In the genomic region with DNA sequence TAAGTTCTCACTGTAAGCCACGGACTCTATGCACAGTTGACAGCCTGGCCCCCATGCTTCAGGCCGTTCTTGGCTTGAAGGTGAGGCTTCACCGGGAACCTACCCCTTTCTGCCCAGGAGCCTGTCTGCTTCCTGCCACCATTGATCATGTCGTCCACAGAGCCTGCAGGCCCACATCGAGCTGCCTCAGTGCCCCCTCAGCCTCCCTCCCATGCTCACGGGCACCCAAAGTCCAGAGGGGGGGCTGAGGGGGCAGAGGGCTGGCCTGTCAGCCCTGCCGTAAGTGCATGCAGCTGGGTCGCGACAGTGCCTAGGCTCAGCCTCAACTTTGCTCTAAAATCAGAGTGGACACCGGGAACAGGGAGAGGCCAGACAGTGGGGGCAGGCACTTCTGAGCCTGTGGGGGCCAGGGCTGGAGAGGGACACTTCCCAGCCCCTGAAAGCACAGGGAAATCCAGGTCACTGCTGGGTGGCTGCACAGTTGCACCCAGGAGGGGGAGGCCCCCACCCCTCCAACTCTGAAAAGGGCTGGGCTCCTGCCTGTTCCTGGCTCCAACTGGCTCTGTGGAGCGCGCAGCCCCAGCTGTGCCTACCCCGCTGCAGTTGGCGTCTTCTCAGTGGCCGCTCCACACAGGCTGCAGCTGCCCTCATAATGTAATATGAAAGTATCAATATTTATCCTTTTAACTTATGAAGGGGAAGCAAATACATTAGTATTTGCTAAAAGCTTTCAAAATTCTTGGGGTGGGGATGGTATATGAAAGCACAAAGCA, we compare ENCODE assay signal across 21 cellular contexts.
DNase-seq lines count a peak whose midpoint lies in the region; ATAC-seq and TF ChIP-seq lines count a peak whose summit lies in the region.
"Had no signal": no experiment of that assay in that cellular context is flagged by ENCODE, and none has a peak within 500 bp of the region (broad histone marks: within the 10 kb centered on the region; RNA-seq: fewer than 3 reads in every experiment).

No MANE protein-coding gene starts in this region.

- H2AK5ac ChIP-seq in mesenchymal stem cell (ENCODE audit: low read length, severe bottlenecking): no peak overlapping the region

- H2BK15ac ChIP-seq in mesenchymal stem cell (ENCODE audit: low read depth, poor library complexity, severe bottlenecking): peak overlapping the region; percentile 44

- no peaks in the 10 kb centered on the region for H3K79me1 ChIP-seq in mesenchymal stem cell (replicated peaks; ENCODE audit: low read length, poor library complexity, severe bottlenecking)

- no peak overlapping the region for H4K8ac ChIP-seq in mesenchymal stem cell (ENCODE audit: low read length)

- no peaks in the 10 kb centered on the region for H3F3A ChIP-seq in SK-N-SH (replicated peaks; ENCODE audit: insufficient read depth)

- peaks cover 4% of the 10 kb centered on the region; the same call in 1 of the 2 replicates for H3K9me2 ChIP-seq in SK-N-SH

- no peak overlapping the region for H3K18ac ChIP-seq in mesenchymal stem cell (ENCODE audit: low read depth in 1 of 2, low read length in 2 of 2)

- POLR2A ChIA-PET in SK-N-SH (lab: Yijun Ruan, JAX): no interaction called here

- peaks cover 0 to 1% (median 0%) of the 10 kb centered on the region in 3 donors for H3K27me3 Mint-ChIP-seq in CD14-positive monocyte (ENCODE audit: low read depth in 3 of 3)
- H3K27me3 Mint-ChIP-seq: CD4-positive, CD25-positive, alpha-beta regulatory T cell had no signal

- H4K91ac ChIP-seq in mesenchymal stem cell (ENCODE audit: low read length): no peak overlapping the region

- H2AFZ ChIP-seq in mesenchymal stem cell (ENCODE audit: low read depth, low read length): no peak overlapping the region
- H2AFZ ChIP-seq in SK-N-SH (ENCODE audit: low read depth): no peak overlapping the region
- H2AFZ ChIP-seq: PC-9 had no signal

- no peaks in the 10 kb centered on the region for H3K4me1 Mint-ChIP-seq in CD14-positive monocyte
- H3K4me1 Mint-ChIP-seq: CD4-positive, CD25-positive, alpha-beta regulatory T cell had no signal

- H3K4me1 ChIP-seq in mesenchymal stem cell (ENCODE audit: control insufficient read depth, insufficient read depth, low read depth, low read length) (no peaks in the 10 kb centered on the region), SK-N-SH (ENCODE audit: control insufficient read depth in 1 of 2, insufficient read depth in 2 of 2, low read depth in 1 of 2, low read length in 1 of 2) (no peaks in the 10 kb centered on the region)
- H3K4me1 ChIP-seq: BE2C had no signal

- no peak overlapping the region for H2BK5ac ChIP-seq in mesenchymal stem cell (ENCODE audit: low read depth, low read length, poor library complexity, severe bottlenecking)

- no peak for TF ChIP-seq RAD21 in SK-N-SH (IDR thresholded peaks at IDR 0.05; ENCODE audit: low read length)

- H3K79me2 ChIP-seq in SK-N-SH (ENCODE audit: insufficient read depth): no peaks in the 10 kb centered on the region

- intact Hi-C loops in CD14-positive monocyte (cut with micrococcal nuclease): no loop called here

- H3K4ac ChIP-seq in mesenchymal stem cell (ENCODE audit: low read depth in 1 of 2, low read length in 2 of 2): no peak overlapping the region

- H4K20me1 ChIP-seq in SK-N-SH (ENCODE audit: insufficient read depth): no peaks in the 10 kb centered on the region

- H2BK120ac ChIP-seq in mesenchymal stem cell (ENCODE audit: low read depth, low read length): no peak overlapping the region

- H3K9ac ChIP-seq in mesenchymal stem cell (ENCODE audit: low read length) (no peak overlapping the region), SK-N-SH (no peak overlapping the region)

- 89% methylated on average over 10 of the region's 15 CpGs for WGBS in mesenchymal stem cell
- WGBS in SK-N-SH (ENCODE audit: low lambda C conversion rate): 24% methylated on average over 11 of the region's 15 CpGs

- H3K4me3 Mint-ChIP-seq in CD14-positive monocyte: no peak overlapping the region
- H3K4me3 Mint-ChIP-seq: CD4-positive, CD25-positive, alpha-beta regulatory T cell had no signal

- H2BK12ac ChIP-seq in mesenchymal stem cell (ENCODE audit: low read length in 2 of 2): no peak overlapping the region

- H3K27ac ChIP-seq in mesenchymal stem cell (ENCODE audit: low read length, poor library complexity, severe bottlenecking) (no peak overlapping the region), SK-N-SH (ENCODE audit: low read depth in 2 of 2, low read length in 1 of 2) (no peak overlapping the region)
- H3K27ac ChIP-seq: PC-9, SJCRH30 had no signal

- CTCF ChIA-PET in SK-N-SH (lab: Yijun Ruan, JAX): no interaction called here

- H3K4me2 ChIP-seq in mesenchymal stem cell (ENCODE audit: low read length, poor library complexity, severe bottlenecking) (no peak overlapping the region), SK-N-SH (no peak overlapping the region)
- H3K4me2 ChIP-seq: PC-9 had no signal

- DNase-seq in activated T-cell treated with anti-CD3 and anti-CD28 coated beads, Interleukin-2, amount 50 U/mL, for 1 hour: peak; percentile 7
- DNase-seq in activated T-cell treated with anti-CD3 and anti-CD28 coated beads for 4 hours: no peak
- DNase-seq in CD14-positive monocyte (ENCODE audit: low spot score): peak; percentile 38
- peak; percentile 3 for DNase-seq in UCSD-AML1 (lab: John Stamatoyannopoulos, UW; ENCODE audit: unreplicated experiment)
- no peak for DNase-seq in mesenchymal stem cell
- no peak for DNase-seq in AG08395 (ENCODE audit: low spot score)
- no peak for DNase-seq in SK-N-SH
- DNase-seq: BE2C; CD4-positive, CD25-positive, alpha-beta regulatory T cell; DMS79; GOT3; KBM-7; NCI-H1092; NCI-H1436; NCI-H187 treated with DMSO at 0.1 percent for 48 hours; NCI-H2107; NCI-H69; PC-9; RPMI8226; SJCRH30 had no signal

- no peak overlapping the region for H3K23ac ChIP-seq in mesenchymal stem cell (ENCODE audit: low read length in 2 of 2)

- no peak for ATAC-seq in HG03139 (IDR thresholded peaks at IDR 0.05; ENCODE audit: unreplicated experiment)

- TF ChIP-seq EP300 in SK-N-SH (IDR thresholded peaks at IDR 0.05; ENCODE audit: borderline replicate concordance in 1 of 2, low read depth in 1 of 2, low read length in 1 of 2): no peak

- H3K36me3 ChIP-seq in mesenchymal stem cell (ENCODE audit: control insufficient read depth in 1 of 2, insufficient read depth in 2 of 2, low read depth in 1 of 2, low read length in 2 of 2) (no peaks in the 10 kb centered on the region), SK-N-SH (replicated peaks in 1 of 2; ENCODE audit: control insufficient read depth in 1 of 2, insufficient read depth in 2 of 2, low read length in 1 of 2) (no peaks in the 10 kb centered on the region)
- H3K36me3 ChIP-seq: BE2C, SJCRH30 had no signal

- no peak for TF ChIP-seq CTCF in CD14-positive monocyte (IDR thresholded peaks at IDR 0.05)
- no peak for TF ChIP-seq CTCF in SK-N-SH (IDR thresholded peaks at IDR 0.05)

- H3K14ac ChIP-seq in mesenchymal stem cell (ENCODE audit: low read length in 2 of 2): no peak overlapping the region

- H3K27ac Mint-ChIP-seq in CD14-positive monocyte: no peak overlapping the region
- H3K27ac Mint-ChIP-seq: CD4-positive, CD25-positive, alpha-beta regulatory T cell had no signal

- H3K4me3 ChIP-seq in mesenchymal stem cell (ENCODE audit: insufficient read depth in 1 of 2, low read depth in 1 of 2, low read length in 2 of 2): no peak overlapping the region
- no peak overlapping the region for H3K4me3 ChIP-seq in SK-N-SH (ENCODE audit: low read depth in 2 of 2, low read length in 1 of 2)
- H3K4me3 ChIP-seq: PC-9, SJCRH30 had no signal

- H3K9me3 ChIP-seq in mesenchymal stem cell (ENCODE audit: control insufficient read depth, low read length) (no peaks in the 10 kb centered on the region), SK-N-SH (no peaks in the 10 kb centered on the region)
- H3K9me3 ChIP-seq: BE2C, SJCRH30 had no signal

- H3K36me3 Mint-ChIP-seq in CD14-positive monocyte: no peaks in the 10 kb centered on the region
- H3K36me3 Mint-ChIP-seq: CD4-positive, CD25-positive, alpha-beta regulatory T cell had no signal

- H3K27me3 ChIP-seq in mesenchymal stem cell (ENCODE audit: control insufficient read depth in 1 of 2, insufficient read depth in 1 of 2, low read length in 2 of 2) (no peaks in the 10 kb centered on the region), SK-N-SH (ENCODE audit: insufficient read depth) (no peaks in the 10 kb centered on the region; the same call in 1 of the 2 replicates)
- H3K27me3 ChIP-seq: BE2C, SJCRH30 had no signal

- peaks cover 5 to 21% (median 10%) of the 10 kb centered on the region in 7 donors for H3K9me3 Mint-ChIP-seq in CD14-positive monocyte

TF ChIP-seq in SK-N-SH, 30 proteins besides CTCF, POLR2A, EP300 and RAD21 (continues in another document):
- no peak for TF ChIP-seq MXI1 (IDR thresholded peaks at IDR 0.05; ENCODE audit: low read depth, low read length)
- TF ChIP-seq TAF1 (IDR thresholded peaks at IDR 0.05; ENCODE audit: borderline replicate concordance, low read depth, low read length): no peak
- no peak for TF ChIP-seq JUND (IDR thresholded peaks at IDR 0.05)
- no peak for TF ChIP-seq RFX5 (IDR thresholded peaks at IDR 0.05; ENCODE audit: low read length)
- no peak for TF ChIP-seq SIN3A (IDR thresholded peaks at IDR 0.05; ENCODE audit: borderline replicate concordance, low read depth, low read length)
- no peak for TF ChIP-seq TCF12 (IDR thresholded peaks at IDR 0.05)
- TF ChIP-seq RCOR1 (IDR thresholded peaks at IDR 0.05; ENCODE audit: low read length): no peak
- TF ChIP-seq ELF1 (IDR thresholded peaks at IDR 0.05): no peak

Comparison
In these comparisons a context has a peak if more than half of its experiments do, and no peak if none do; other contexts are left out.
1. DNase-seq: peak in activated T-cell treated with anti-CD3 and anti-CD28 coated beads, Interleukin-2, amount 50 U/mL, for 1 hour (single experiment), CD14-positive monocyte (single experiment) and UCSD-AML1 (single experiment); none in activated T-cell treated with anti-CD3 and anti-CD28 coated beads for 4 hours (single experiment), mesenchymal stem cell (single experiment), AG08395 (single experiment) and SK-N-SH (single experiment).